Comparison of ENCODE assay signal across 24 cellular contexts in genomic region chr17:20223808-20224328, GRCh38.
DNase-seq lines count a peak whose midpoint lies in the region; ATAC-seq and TF ChIP-seq lines count a peak whose summit lies in the region.
"Had no signal": no experiment of that assay in that cellular context is flagged by ENCODE, and none has a peak within 500 bp of the region (broad histone marks: within the 10 kb centered on the region; RNA-seq: fewer than 3 reads in every experiment).

No MANE protein-coding gene starts in this region.

- WGBS in endodermal cell (ENCODE audit: insufficient coverage in 1 of 2, insufficient read length in 1 of 2), 2 experiments = 84 to 100% methylated on average over 1 to 3 of the region's 3 CpGs

- H3K36me3 ChIP-seq in endodermal cell (ENCODE audit: control insufficient read depth, insufficient read depth, low read length) = peaks cover 12% of the 10 kb centered on the region
- no peaks in the 10 kb centered on the region for H3K36me3 ChIP-seq in tibial artery
- H3K36me3 ChIP-seq: upper lobe of right lung had no signal

- H3K9me3 ChIP-seq in endodermal cell (ENCODE audit: control insufficient read depth, low read length) (no peaks in the 10 kb centered on the region), tibial artery (peaks cover 0 to 4% (median 0%) of the 10 kb centered on the region in 3 donors)
- H3K9me3 ChIP-seq: gastroesophageal sphincter, upper lobe of right lung had no signal

- H3K9me3 Mint-ChIP-seq in endodermal cell = no peaks in the 10 kb centered on the region
- peaks cover 9% of the 10 kb centered on the region for H3K9me3 Mint-ChIP-seq in progenitor cell of endocrine pancreas (ENCODE audit: low read depth)
- H3K9me3 Mint-ChIP-seq: activated CD4-positive, alpha-beta T cell treated with anti-CD3 and anti-CD28 coated beads, Interleukin-2, amount 10 ng/mL, durations not matched to agents 7 days and 5 days; activated naive CD8-positive, alpha-beta T cell treated with anti-CD3 and anti-CD28 coated beads, Interleukin-2, amount 10 ng/mL, durations not matched to agents 7 days and 5 days; CD14-positive monocyte had no signal

- peaks cover 10% of the 10 kb centered on the region for H3K4me1 ChIP-seq in endodermal cell (ENCODE audit: control insufficient read depth, insufficient read depth, low read length)
- peaks cover 0 to 53% (median 14%) of the 10 kb centered on the region in 4 donors for H3K4me1 ChIP-seq in tibial artery
- H3K4me1 ChIP-seq: upper lobe of right lung had no signal

- H3K27ac Mint-ChIP-seq in endodermal cell = peak overlapping the region; percentile 8
- peak overlapping the region; percentile 37 for H3K27ac Mint-ChIP-seq in progenitor cell of endocrine pancreas
- H3K27ac Mint-ChIP-seq: activated CD4-positive, alpha-beta T cell treated with anti-CD3 and anti-CD28 coated beads, Interleukin-2, amount 10 ng/mL, durations not matched to agents 7 days and 5 days; activated naive CD8-positive, alpha-beta T cell treated with anti-CD3 and anti-CD28 coated beads, Interleukin-2, amount 10 ng/mL, durations not matched to agents 7 days and 5 days; memory B cell had no signal

- H3K27ac ChIP-seq in endodermal cell (ENCODE audit: low read depth, low read length) (no peak overlapping the region), tibial artery (peak overlapping the region in 1 of 2 donors; percentile 34)
- H3K27ac ChIP-seq: gastroesophageal sphincter, GM23248, upper lobe of right lung had no signal

- peaks cover 34% of the 10 kb centered on the region for H3K4me1 Mint-ChIP-seq in endodermal cell
- peaks cover 11% of the 10 kb centered on the region for H3K4me1 Mint-ChIP-seq in progenitor cell of endocrine pancreas (ENCODE audit: low read depth)
- H3K4me1 Mint-ChIP-seq: memory B cell had no signal

- H3K4me3 ChIP-seq in endodermal cell (ENCODE audit: low read length) (no peak overlapping the region), tibial artery (no peak overlapping the region)
- H3K4me3 ChIP-seq: gastroesophageal sphincter, GM23248, upper lobe of right lung had no signal

- H3K27me3 ChIP-seq in endodermal cell (ENCODE audit: control insufficient read depth, insufficient read depth, low read length, poor library complexity, severe bottlenecking) = no peaks in the 10 kb centered on the region
- H3K27me3 ChIP-seq in tibial artery = no peaks in the 10 kb centered on the region
- H3K27me3 ChIP-seq: gastroesophageal sphincter, upper lobe of right lung had no signal

- intact Hi-C loops in tibial artery (cut with DNase I; ENCODE audit: low total_unique reads) = no loop called here

- no peak for ATAC-seq in GM18519 (IDR thresholded peaks at IDR 0.05; ENCODE audit: low FRiP score, unreplicated experiment)
- ATAC-seq: gastroesophageal sphincter, Right ventricle myocardium inferior, upper lobe of right lung had no signal

- DNase-seq in NCI-H510A treated with DMSO at 0.1 percent for 48 hours (lab: John Stamatoyannopoulos, UW) (peak; percentile 11), NCI-H510A (lab: John Stamatoyannopoulos, UW) (no peak), SK-N-DZ (ENCODE audit: low spot score) (peak; percentile 34), endodermal cell (no peak), progenitor cell of endocrine pancreas (ENCODE audit: low spot score, unreplicated experiment) (no peak), tibial artery (no peak), DMS53 (lab: John Stamatoyannopoulos, UW) (no peak)
- DNase-seq: 8988T; activated CD4-positive, alpha-beta T cell treated with anti-CD3 and anti-CD28 coated beads, Interleukin-2, amount 10 ng/mL, durations not matched to agents 7 days and 5 days; activated naive CD8-positive, alpha-beta T cell treated with anti-CD3 and anti-CD28 coated beads, Interleukin-2, amount 10 ng/mL, durations not matched to agents 7 days and 5 days; cerebellar nuclear complex; DMS79 treated with DMSO at 0.1 percent for 48 hours; GM23248; MV-4-11; NCI-H2107; NCI-H774; stimulated activated CD4-positive, alpha-beta T cell treated with anti-CD3 and anti-CD28 coated beads, Interleukin-4, amount 100 ng/mL, for 4 hours; T1000; upper lobe of right lung had no signal

- H3K27me3 Mint-ChIP-seq in endodermal cell (ENCODE audit: insufficient read depth) (no peaks in the 10 kb centered on the region), progenitor cell of endocrine pancreas (no peaks in the 10 kb centered on the region)
- H3K27me3 Mint-ChIP-seq: memory B cell had no signal

- H3K36me3 Mint-ChIP-seq in endodermal cell (ENCODE audit: low read depth) = peaks cover 18% of the 10 kb centered on the region
- H3K36me3 Mint-ChIP-seq in progenitor cell of endocrine pancreas (ENCODE audit: insufficient read depth) = peaks cover 21% of the 10 kb centered on the region
- H3K36me3 Mint-ChIP-seq: activated naive CD8-positive, alpha-beta T cell treated with anti-CD3 and anti-CD28 coated beads, Interleukin-2, amount 10 ng/mL, durations not matched to agents 7 days and 5 days; memory B cell had no signal

- H3K4me3 Mint-ChIP-seq in endodermal cell (no peak overlapping the region), progenitor cell of endocrine pancreas (ENCODE audit: low read depth) (no peak overlapping the region)
- H3K4me3 Mint-ChIP-seq: activated CD4-positive, alpha-beta T cell treated with anti-CD3 and anti-CD28 coated beads, Interleukin-2, amount 10 ng/mL, durations not matched to agents 7 days and 5 days; activated naive CD8-positive, alpha-beta T cell treated with anti-CD3 and anti-CD28 coated beads, Interleukin-2, amount 10 ng/mL, durations not matched to agents 7 days and 5 days; CD14-positive monocyte; memory B cell had no signal

- H3K9ac ChIP-seq in endodermal cell (ENCODE audit: extremely low read depth, low read length, poor library complexity, severe bottlenecking) = peak overlapping the region; percentile 18
- H3K9ac ChIP-seq: GM23248 had no signal

- TF ChIP-seq CTCF in endodermal cell (conservative IDR thresholded peaks at IDR 0.05) = peak; percentile 63
- TF ChIP-seq CTCF in progenitor cell of endocrine pancreas (IDR thresholded peaks at IDR 0.05; ENCODE audit: unreplicated experiment) = no peak
- no peak for TF ChIP-seq CTCF in tibial artery (IDR thresholded peaks at IDR 0.05)

Comparison
In these comparisons a context has a peak if more than half of its experiments do, and no peak if none do; other contexts are left out.
1. DNase-seq: peak in NCI-H510A treated with DMSO at 0.1 percent for 48 hours (single experiment) and SK-N-DZ (single experiment); none in NCI-H510A (single experiment), endodermal cell (single experiment), progenitor cell of endocrine pancreas (single experiment), tibial artery (0 of 2) and DMS53 (single experiment).